Comparison of ENCODE assay signal across 20 cellular contexts in the genomic region with DNA sequence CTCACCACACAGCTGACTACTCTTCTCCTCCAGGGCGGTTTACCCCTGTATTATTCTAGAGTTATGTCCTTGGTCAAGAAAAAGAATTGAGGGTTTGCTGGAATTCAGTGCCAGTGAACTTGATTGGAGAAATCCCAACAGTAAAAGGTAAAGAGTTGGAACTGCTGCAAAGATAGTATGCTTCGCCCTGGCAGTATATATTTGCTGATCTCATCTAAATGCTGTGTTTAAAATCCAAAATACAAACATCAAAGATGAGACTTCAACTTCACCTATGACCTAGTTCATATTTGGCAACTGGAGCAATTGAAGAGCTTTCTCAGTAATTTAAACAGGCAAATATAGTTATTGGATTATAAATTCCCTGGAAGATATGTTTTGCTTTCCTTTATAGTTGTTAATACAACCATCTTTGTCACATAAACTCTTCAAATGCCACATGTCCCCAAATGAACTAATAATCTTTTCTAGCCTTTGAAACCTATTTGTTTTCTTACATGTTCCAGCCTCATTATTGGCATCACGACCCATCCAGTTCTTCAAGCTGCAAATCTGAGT. TPM values are rescaled to one million over a fixed set of nuclear protein-coding genes. Genes with fewer than 3 reads are reported as not detected.
DNase-seq lines count a peak whose midpoint lies in the region; ATAC-seq, FAIRE-seq and TF ChIP-seq lines count a peak whose summit lies in the region.
"Had no signal": no experiment of that assay in that cellular context is flagged by ENCODE, and none has a peak within 500 bp of the region (broad histone marks: within the 10 kb centered on the region; RNA-seq: fewer than 3 reads in every experiment).

No MANE protein-coding gene starts in this region.

- H3K27me3 ChIP-seq in dorsolateral prefrontal cortex, result peaks cover 0 to 17% (median 2%) of the 10 kb centered on the region in 45 donors

- H3K4me1 ChIP-seq in A549, result no peaks in the 10 kb centered on the region

- intact Hi-C loops in dorsolateral prefrontal cortex (cut with DNase I), result no loop called here

- no peak for TF ChIP-seq EP300 in A549 (IDR thresholded peaks at IDR 0.05)

- H3K9me3 ChIP-seq in A549, result no peaks in the 10 kb centered on the region

- no peak overlapping the region for H3K27ac ChIP-seq in A549
- H3K27ac ChIP-seq in dorsolateral prefrontal cortex, result peak overlapping the region in 39 of 59 donors; percentile 10 to 86 (median 58)
- peak overlapping the region; percentile 19 for H3K27ac ChIP-seq in substantia nigra (ENCODE audit: low read depth, low read length, poor library complexity, severe bottlenecking)
- H3K27ac ChIP-seq: C4-2B had no signal

- WGBS in A549 (ENCODE audit: missing lambda C conversion rate), result 3% methylated on average over 3 of the region's 3 CpGs

- no peak for FAIRE-seq in A549 (lab: Jason Lieb, UNC)
- FAIRE-seq: GM12892, GM18507, H54, HTR-8/SVneo had no signal

- no peak for ATAC-seq in A549
- no peak for ATAC-seq in GM19395 (IDR thresholded peaks at IDR 0.05; ENCODE audit: unreplicated experiment)
- ATAC-seq: GM23338 had no signal

- H3K4me3 ChIP-seq in A549 (no peak overlapping the region), LNCaP clone FGC (ENCODE audit: low read depth, low read length) (no peak overlapping the region; the same call in 1 of the 2 replicates), dorsolateral prefrontal cortex (no peak overlapping the region), foreskin fibroblast (ENCODE audit: low read depth in 1 of 2, low read length in 2 of 2) (no peak overlapping the region)
- H3K4me3 ChIP-seq: GM23338 had no signal

- TF ChIP-seq CTCF in A549 (IDR thresholded peaks at IDR 0.05) (no peak), LNCaP clone FGC (IDR thresholded peaks at IDR 0.05; ENCODE audit: control insufficient read depth, extremely low read depth, insufficient read depth) (no peak), dorsolateral prefrontal cortex (IDR thresholded peaks at IDR 0.05 in 54 of 56, conservative IDR thresholded peaks at IDR 0.05 in 2 of 56; ENCODE audit: low read depth in 1 of 56, partially characterized antibody in 56 of 56) (no peak), foreskin fibroblast (IDR thresholded peaks at IDR 0.05; ENCODE audit: low read depth, low read length) (no peak)

- no peak for TF ChIP-seq RAD21 in A549 (conservative IDR thresholded peaks at IDR 0.05 in 1 of 2, IDR thresholded peaks at IDR 0.05 in 1 of 2)

- CTCF ChIA-PET in A549 (lab: Yijun Ruan, JAX), result no interaction called here

- DNase-seq in A549 (ENCODE audit: low read depth in 1 of 2, low spot score in 1 of 2) (no peak), LNCaP clone FGC (ENCODE audit: low read depth) (peak; percentile 94), dorsolateral prefrontal cortex (no peak), substantia nigra (lab: John Stamatoyannopoulos, UW) (no peak), foreskin fibroblast (no peak)
- DNase-seq: AML-193; CD4-positive, alpha-beta T cell; DMS153; DMS79; GDM1; HCEC 1CT had no signal

- POLR2A ChIA-PET in A549 (lab: Yijun Ruan, JAX), result no interaction called here

- no peak for TF ChIP-seq POLR2A in A549 (IDR thresholded peaks at IDR 0.05; ENCODE audit: low read length)

- no peak overlapping the region for H3K4me2 ChIP-seq in A549
- H3K4me2 ChIP-seq: GM23338 had no signal

TF ChIP-seq in A549, 52 proteins besides CTCF, POLR2A, EP300 and RAD21:
- peak; percentile 41 for TF ChIP-seq MAFK (IDR thresholded peaks at IDR 0.05; ENCODE audit: partially characterized antibody)
- TF ChIP-seq, protein P1, sequence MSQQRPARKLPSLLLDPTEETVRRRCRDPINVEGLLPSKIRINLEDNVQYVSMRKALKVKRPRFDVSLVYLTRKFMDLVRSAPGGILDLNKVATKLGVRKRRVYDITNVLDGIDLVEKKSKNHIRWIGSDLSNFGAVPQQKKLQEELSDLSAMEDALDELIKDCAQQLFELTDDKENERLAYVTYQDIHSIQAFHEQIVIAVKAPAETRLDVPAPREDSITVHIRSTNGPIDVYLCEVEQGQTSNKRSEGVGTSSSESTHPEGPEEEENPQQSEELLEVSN (IDR thresholded peaks at IDR 0.05; ENCODE audit: borderline replicate concordance, low read depth), result no peak
- TF ChIP-seq HOXB5 (CRISPR knock-in tag; IDR thresholded peaks at IDR 0.05), result no peak

RNA-seq across cellular contexts. Expression of a gene that starts 6.5 kb away (rescaled TPM):
- 0.03 TPM in 1 of 2 replicates, not detected in the other for polyA plus RNA-seq in A549 (2011; rRNA removed)
- polyA plus RNA-seq in A549 (2012; cell fraction: cytosol; rRNA removed), result not detected in 2 replicates
- polyA plus RNA-seq in A549 (2012; cell fraction: nucleus; rRNA removed), result 0.01 TPM in 1 of 2 replicates, not detected in the other
- not detected in 3 replicates for polyA plus RNA-seq in A549 (2017; fragmentation: RNase III; extraction: RNeasy Plus Mini Kit Qiagen cat#74134 plus additional on column Dnase treatment)
- polyA minus RNA-seq in A549 (2011; rRNA and poly(A)+ RNA removed), result not detected in 2 replicates
- total RNA-seq in dorsolateral prefrontal cortex, result 100 to 1,000 TPM in 1 of 120 experiments, 10 to 100 TPM in 94, 1 to 10 TPM in 25; 4.2 to 108 (median 19.2) TPM
- total RNA-seq: A172; CD4-positive, alpha-beta T cell; Daoy had no signal

Comparison
In these comparisons a context has a peak if more than half of its experiments do, and no peak if none do; other contexts are left out.
1. H3K27ac ChIP-seq: peak in dorsolateral prefrontal cortex (39 of 59) and substantia nigra (single experiment); none in A549 (0 of 2).